Comparison of ENCODE assay signal across 26 cellular contexts in genomic region chr5:12526113-12526512, GRCh38.
DNase-seq lines count a peak whose midpoint lies in the region; ATAC-seq, FAIRE-seq and TF ChIP-seq lines count a peak whose summit lies in the region.
"Had no signal": no experiment of that assay in that cellular context is flagged by ENCODE, and none has a peak within 500 bp of the region (broad histone marks: within the 10 kb centered on the region; RNA-seq: fewer than 3 reads in every experiment).

No MANE protein-coding gene starts in this region.

- H3K23me2 ChIP-seq in H1 (ENCODE audit: low read depth, low read length): no peaks in the 10 kb centered on the region

- H4K5ac ChIP-seq in H1 (ENCODE audit: insufficient read length, low read depth, low read length): no peak overlapping the region

- H4K8ac ChIP-seq in H1 (ENCODE audit: extremely low read depth, insufficient read depth, low read length): no peak overlapping the region

- H3K4me1 Mint-ChIP-seq in MCF 10A (ENCODE audit: insufficient read depth, unreplicated experiment): peaks cover 19% of the 10 kb centered on the region
- H3K4me1 Mint-ChIP-seq in activated T-helper 1 cell treated with anti-CD3 and anti-CD28 coated beads, Interleukin-12 subunit alpha, Interleukin-12 subunit beta, Interleukin-2, Interleukin-4 antibody, amounts not matched to agents 30 ng/mL and 10 ng/mL and 1 ng/mL, durations not matched to agents 14 hours and 24 hours and 36 hours (ENCODE audit: low read depth): no peaks in the 10 kb centered on the region
- H3K4me1 Mint-ChIP-seq: CD14-positive monocyte; CD8-positive, alpha-beta memory T cell; GM23338 had no signal

- no peak for TF ChIP-seq POLR2A in breast epithelium (IDR thresholded peaks at IDR 0.05)
- no peak for TF ChIP-seq POLR2A in H1 (IDR thresholded peaks at IDR 0.05; ENCODE audit: control extremely low read depth in 1 of 2, low read depth in 2 of 2, low read length in 2 of 2)

- CTCF ChIA-PET in MCF 10A (lab: Yijun Ruan, JAX) (interaction anchor here (0.5 to 0.6 kb wide), 2 partner anchors 22 to 953 kb away, joined by 3 read pairs; no protein-coding TSS in a partner anchor), H1 (lab: Charles Lee; ENCODE audit: partially characterized antibody) (no interaction called here)

- H3K4me2 ChIP-seq in H1 (ENCODE audit: insufficient read depth in 1 of 2, low read depth in 2 of 2, low read length in 2 of 2): no peak overlapping the region
- H3K4me2 ChIP-seq: A549; BLaER1 treated with 17β-estradiol and CSF1 and Interleukin-3, amounts not matched to agents 10 nM and 100 nM; GM23338 had no signal

- no peak overlapping the region for H3K4me3 Mint-ChIP-seq in MCF 10A (ENCODE audit: unreplicated experiment)
- H3K4me3 Mint-ChIP-seq in activated T-helper 1 cell treated with anti-CD3 and anti-CD28 coated beads, Interleukin-12 subunit alpha, Interleukin-12 subunit beta, Interleukin-2, Interleukin-4 antibody, amounts not matched to agents 30 ng/mL and 10 ng/mL and 1 ng/mL, durations not matched to agents 14 hours and 24 hours and 36 hours: no peak overlapping the region
- H3K4me3 Mint-ChIP-seq: CD14-positive monocyte; CD4-positive, alpha-beta T cell; CD8-positive, alpha-beta memory T cell; GM23338; HFFc6 had no signal

- no peaks in the 10 kb centered on the region for H3K79me2 ChIP-seq in H1 (ENCODE audit: control insufficient read depth in 1 of 2, insufficient read depth in 2 of 2, low read length in 2 of 2)

- no peak for TF ChIP-seq CTCF in MCF 10A (IDR thresholded peaks at IDR 0.05; ENCODE audit: unreplicated experiment)
- TF ChIP-seq CTCF in breast epithelium (IDR thresholded peaks at IDR 0.05): no peak
- TF ChIP-seq CTCF in H1 (IDR thresholded peaks at IDR 0.05; ENCODE audit: control extremely low read depth in 1 of 3, insufficient read depth in 1 of 3, low read depth in 1 of 3, low read length in 3 of 3): no peak
- no peak for TF ChIP-seq CTCF in foreskin keratinocyte (conservative IDR thresholded peaks at IDR 0.05)

- H3K36me3 ChIP-seq in breast epithelium (no peaks in the 10 kb centered on the region), H1 (ENCODE audit: control insufficient read depth in 2 of 4, insufficient read depth in 4 of 4, low read length in 3 of 4) (no peaks in the 10 kb centered on the region)
- H3K36me3 ChIP-seq: BE2C; BLaER1 treated with 17β-estradiol and CSF1 and Interleukin-3, amounts not matched to agents 10 nM and 100 nM; HAP-1 had no signal

- H2AK5ac ChIP-seq in H1 (ENCODE audit: low read depth, low read length): no peak overlapping the region

- TF ChIP-seq RAD21 in H1 (IDR thresholded peaks at IDR 0.05 in 1 of 2, conservative IDR thresholded peaks at IDR 0.05 in 1 of 2; ENCODE audit: low read depth in 2 of 2, low read length in 2 of 2): no peak

- no peaks in the 10 kb centered on the region for H3K27me3 Mint-ChIP-seq in MCF 10A (ENCODE audit: insufficient read depth, unreplicated experiment)
- no peaks in the 10 kb centered on the region for H3K27me3 Mint-ChIP-seq in activated T-helper 1 cell treated with anti-CD3 and anti-CD28 coated beads, Interleukin-12 subunit alpha, Interleukin-12 subunit beta, Interleukin-2, Interleukin-4 antibody, amounts not matched to agents 30 ng/mL and 10 ng/mL and 1 ng/mL, durations not matched to agents 14 hours and 24 hours and 36 hours (ENCODE audit: insufficient read depth)
- H3K27me3 Mint-ChIP-seq: CD4-positive, alpha-beta T cell; CD8-positive, alpha-beta memory T cell had no signal

- H3K9me3 ChIP-seq in breast epithelium (no peaks in the 10 kb centered on the region), H1 (ENCODE audit: insufficient read depth in 2 of 2, low read depth in 1 of 2, low read length in 1 of 2) (peaks cover 0 to 2% of the 10 kb centered on the region in 2 experiments; a peak in 2 of 4 replicates)
- H3K9me3 ChIP-seq: A549; BE2C; BLaER1 treated with 17β-estradiol and CSF1 and Interleukin-3, amounts not matched to agents 10 nM and 100 nM; HAP-1 had no signal

- no peak for FAIRE-seq in H1 (lab: Jason Lieb, UNC)
- FAIRE-seq: A549, D721Med, G401.6, GM12892, H54 had no signal

- H4K91ac ChIP-seq in H1 (replicated peaks; ENCODE audit: insufficient read length, low read length): no peak overlapping the region

- H3K14ac ChIP-seq in H1 (ENCODE audit: insufficient read length): no peak overlapping the region

- 80% methylated on average over 1 of the region's 1 CpG; no CpG with 5 or more reads in 1 of the 2 experiments for WGBS in H1 (ENCODE audit: extremely low coverage in 1 of 2, insufficient coverage in 1 of 2, insufficient read length in 1 of 2, insufficient replicate concordance in 2 of 2, low coverage in 1 of 2, low lambda C conversion rate in 2 of 2, missing lambda C conversion rate in 1 of 2), 2 experiments

- H2BK20ac ChIP-seq in H1 (ENCODE audit: low read length): no peak overlapping the region

- ATAC-seq in foreskin keratinocyte: peak; percentile 54
- no peak for ATAC-seq in HG02759 (IDR thresholded peaks at IDR 0.05; ENCODE audit: unreplicated experiment)
- ATAC-seq: A549, GM23338 had no signal

- H3K18ac ChIP-seq in H1 (ENCODE audit: extremely low read depth, low read length): no peak overlapping the region

- H2BK15ac ChIP-seq in H1 (ENCODE audit: low read length): no peak overlapping the region

- H3K27ac Mint-ChIP-seq in MCF 10A (ENCODE audit: low read depth, unreplicated experiment): no peak overlapping the region
- H3K27ac Mint-ChIP-seq in activated T-helper 1 cell treated with anti-CD3 and anti-CD28 coated beads, Interleukin-12 subunit alpha, Interleukin-12 subunit beta, Interleukin-2, Interleukin-4 antibody, amounts not matched to agents 30 ng/mL and 10 ng/mL and 1 ng/mL, durations not matched to agents 14 hours and 24 hours and 36 hours: no peak overlapping the region
- H3K27ac Mint-ChIP-seq: CD14-positive monocyte; CD4-positive, alpha-beta T cell; GM23338; HFFc6 had no signal

- no peaks in the 10 kb centered on the region for H4K20me1 ChIP-seq in H1 (replicated peaks in 1 of 2; ENCODE audit: control insufficient read depth in 1 of 2, insufficient read depth in 2 of 2, low read length in 2 of 2)
- H4K20me1 ChIP-seq: BLaER1 treated with 17β-estradiol and CSF1 and Interleukin-3, amounts not matched to agents 10 nM and 100 nM had no signal

- H3K9ac ChIP-seq in H1 (replicated peaks in 1 of 4; ENCODE audit: extremely low read depth in 1 of 4, low read depth in 3 of 4, low read length in 3 of 4): no peak overlapping the region
- H3K9ac ChIP-seq: BLaER1 treated with 17β-estradiol and CSF1 and Interleukin-3, amounts not matched to agents 10 nM and 100 nM had no signal

- H3K23ac ChIP-seq in H1 (ENCODE audit: insufficient read length): no peak overlapping the region

- no TSS peak for BruUV-seq in MCF 10A (replicated peaks; lab: Mats Ljungman, UMichigan)

- H3K27me3 ChIP-seq in breast epithelium (no peaks in the 10 kb centered on the region), H1 (replicated peaks in 1 of 4; ENCODE audit: control insufficient read depth in 3 of 4, extremely low read depth in 1 of 4, insufficient read depth in 3 of 4, low read length in 3 of 4) (no peaks in the 10 kb centered on the region), foreskin keratinocyte (no peaks in the 10 kb centered on the region)
- H3K27me3 ChIP-seq: BE2C; BLaER1 treated with 17β-estradiol and CSF1 and Interleukin-3, amounts not matched to agents 10 nM and 100 nM had no signal

- H3K27ac ChIP-seq in breast epithelium (no peak overlapping the region), H1 (ENCODE audit: low read depth, low read length) (no peak overlapping the region), foreskin keratinocyte (no peak overlapping the region)
- H3K27ac ChIP-seq: A549; BLaER1 treated with 17β-estradiol and CSF1 and Interleukin-3, amounts not matched to agents 10 nM and 100 nM had no signal

- no peak overlapping the region for H3K4me3 ChIP-seq in breast epithelium
- no peak overlapping the region for H3K4me3 ChIP-seq in H1 (ENCODE audit: extremely low read depth in 1 of 4, insufficient read depth in 2 of 4, low read depth in 3 of 4, low read length in 4 of 4)
- H3K4me3 ChIP-seq: A549; BLaER1 treated with 17β-estradiol and CSF1 and Interleukin-3, amounts not matched to agents 10 nM and 100 nM; GM23338; HAP-1 had no signal

- no peaks in the 10 kb centered on the region; the same call in 1 of the 2 replicates for H3K79me1 ChIP-seq in H1 (ENCODE audit: low read depth, low read length)

- peak; percentile 40 for DNase-seq in MCF 10A (ENCODE audit: unreplicated experiment)
- DNase-seq in breast epithelium (ENCODE audit: low spot score in 2 of 2): no peak
- DNase-seq in HT1080 (ENCODE audit: low read depth): peak; percentile 7
- DNase-seq in H1 (ENCODE audit: low read depth in 1 of 2, low spot score in 2 of 2): no peak
- peak; percentile 31 for DNase-seq in foreskin keratinocyte
- no peak for DNase-seq in NAMALWA (ENCODE audit: low spot score)
- no peak for DNase-seq in activated T-helper 1 cell treated with anti-CD3 and anti-CD28 coated beads, Interleukin-12 subunit alpha, Interleukin-12 subunit beta, Interleukin-2, Interleukin-4 antibody, amounts not matched to agents 30 ng/mL and 10 ng/mL and 1 ng/mL, durations not matched to agents 14 hours and 24 hours and 36 hours (ENCODE audit: low spot score)
- DNase-seq: 8988T; ACHN; AML-193; BE2C; CD4-positive, alpha-beta T cell; CD8-positive, alpha-beta memory T cell; DMS 273 treated with DMSO at 0.1 percent for 48 hours; DMS79 treated with DMSO at 0.1 percent for 48 hours; HFFc6 had no signal

- H3K56ac ChIP-seq in H1 (replicated peaks; ENCODE audit: insufficient read length, low read depth, low read length): no peak overlapping the region

- intact Hi-C loops in MCF 10A (cut with micrococcal nuclease): no loop called here
- intact Hi-C loops in breast epithelium (cut with DNase I; ENCODE audit: low total_unique reads): no loop called here
- intact Hi-C loops in activated T-helper 1 cell treated with anti-CD3 and anti-CD28 coated beads, Interleukin-12 subunit alpha, Interleukin-12 subunit beta, Interleukin-2, Interleukin-4 antibody, amounts not matched to agents 30 ng/mL and 10 ng/mL and 1 ng/mL, durations not matched to agents 14 hours and 24 hours and 36 hours (cut with micrococcal nuclease): no loop called here

- H3K4ac ChIP-seq in H1 (replicated peaks; ENCODE audit: insufficient read length, low read depth, low read length): no peak overlapping the region

- H2BK120ac ChIP-seq in H1 (replicated peaks; ENCODE audit: low read depth, low read length): no peak overlapping the region

- H2AFZ ChIP-seq in H1 (ENCODE audit: low read length): peak overlapping the region; percentile 23; the same call in 1 of the 2 replicates
- H2AFZ ChIP-seq: GM23338 had no signal

- H2BK12ac ChIP-seq in H1 (ENCODE audit: low read depth, low read length): no peak overlapping the region

- POLR2A ChIA-PET in MCF 10A (lab: Yijun Ruan, JAX): no interaction called here
- POLR2A ChIA-PET in H1 (lab: Charles Lee; ENCODE audit: partially characterized antibody): no interaction called here

- H3K9me3 Mint-ChIP-seq in MCF 10A (ENCODE audit: unreplicated experiment): peaks cover 8% of the 10 kb centered on the region
- H3K9me3 Mint-ChIP-seq in activated T-helper 1 cell treated with anti-CD3 and anti-CD28 coated beads, Interleukin-12 subunit alpha, Interleukin-12 subunit beta, Interleukin-2, Interleukin-4 antibody, amounts not matched to agents 30 ng/mL and 10 ng/mL and 1 ng/mL, durations not matched to agents 14 hours and 24 hours and 36 hours: no peaks in the 10 kb centered on the region

- H3K4me1 ChIP-seq in breast epithelium: no peaks in the 10 kb centered on the region
- H3K4me1 ChIP-seq in H1 (replicated peaks in 1 of 4; ENCODE audit: control insufficient read depth in 3 of 4, insufficient read depth in 4 of 4, low read length in 3 of 4): no peaks in the 10 kb centered on the region
- H3K4me1 ChIP-seq in foreskin keratinocyte: peaks cover 3% of the 10 kb centered on the region
- H3K4me1 ChIP-seq: A549; BE2C; BLaER1 treated with 17β-estradiol and CSF1 and Interleukin-3, amounts not matched to agents 10 nM and 100 nM; HAP-1 had no signal

- no peak for TF ChIP-seq EP300 in H1 (IDR thresholded peaks at IDR 0.05; ENCODE audit: borderline replicate concordance in 1 of 2, low read depth in 2 of 2, low read length in 2 of 2)

- no peak overlapping the region for H2BK5ac ChIP-seq in H1 (ENCODE audit: low read depth, low read length)

- H3K36me3 Mint-ChIP-seq in MCF 10A (ENCODE audit: insufficient read depth, unreplicated experiment): no peaks in the 10 kb centered on the region
- H3K36me3 Mint-ChIP-seq in activated T-helper 1 cell treated with anti-CD3 and anti-CD28 coated beads, Interleukin-12 subunit alpha, Interleukin-12 subunit beta, Interleukin-2, Interleukin-4 antibody, amounts not matched to agents 30 ng/mL and 10 ng/mL and 1 ng/mL, durations not matched to agents 14 hours and 24 hours and 36 hours (ENCODE audit: low read depth): no peaks in the 10 kb centered on the region
- H3K36me3 Mint-ChIP-seq: CD14-positive monocyte; CD8-positive, alpha-beta memory T cell had no signal

Comparison
In these comparisons a context has a peak if more than half of its experiments do, and no peak if none do; other contexts are left out.
1. DNase-seq: peak in MCF 10A (single experiment), HT1080 (single experiment) and foreskin keratinocyte (2 of 2); none in breast epithelium (0 of 2), H1 (0 of 2), NAMALWA (single experiment) and activated T-helper 1 cell treated with anti-CD3 and anti-CD28 coated beads, Interleukin-12 subunit alpha, Interleukin-12 subunit beta, Interleukin-2, Interleukin-4 antibody, amounts not matched to agents 30 ng/mL and 10 ng/mL and 1 ng/mL, durations not matched to agents 14 hours and 24 hours and 36 hours (single experiment).